ENCODE assay signal across 11 cellular contexts in the genomic region with DNA sequence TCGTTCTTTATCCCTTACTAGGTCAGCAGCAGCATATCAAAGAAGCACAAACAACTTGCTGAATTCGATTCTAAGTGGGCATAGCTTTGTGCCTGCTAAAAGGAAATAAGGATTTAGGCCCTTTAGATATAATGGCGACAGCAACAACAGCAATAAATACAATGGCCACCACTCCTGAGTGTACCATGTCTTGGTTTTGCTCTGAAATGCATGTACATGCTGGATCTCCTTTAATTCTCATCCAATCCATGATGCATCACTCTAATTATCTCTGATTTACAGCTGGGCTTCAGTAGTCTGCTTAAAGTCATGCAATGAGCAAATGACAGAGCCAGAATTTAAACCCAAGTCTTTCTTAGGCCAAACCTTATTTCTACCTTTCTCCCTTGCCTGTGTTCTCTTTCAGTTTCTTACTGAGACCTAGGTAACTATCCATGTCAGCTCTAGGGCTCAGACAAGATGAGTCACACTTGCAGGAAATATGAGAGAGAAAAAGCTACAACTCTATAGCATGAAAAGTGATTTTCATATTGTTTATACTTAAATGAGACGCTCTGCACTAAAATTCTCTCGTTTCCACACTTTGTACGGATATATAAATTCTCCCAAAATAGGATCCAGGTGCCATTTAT.
DNase-seq lines count a peak whose midpoint lies in the region; ATAC-seq and TF ChIP-seq lines count a peak whose summit lies in the region.
"Had no signal": no experiment of that assay in that cellular context is flagged by ENCODE, and none has a peak within 500 bp of the region (broad histone marks: within the 10 kb centered on the region; RNA-seq: fewer than 3 reads in every experiment).

No MANE protein-coding gene starts in this region.

- no peaks in the 10 kb centered on the region for H4K20me1 ChIP-seq in GM23248 (ENCODE audit: insufficient read depth)

- no peaks in the 10 kb centered on the region for H3K9me2 ChIP-seq in GM23248 (ENCODE audit: insufficient read depth)

- H3K4me3 ChIP-seq in GM23248 = peak overlapping the region; percentile 29; the same call in 1 of the 2 replicates
- no peak overlapping the region for H3K4me3 ChIP-seq in foreskin fibroblast (ENCODE audit: low read depth in 1 of 2, low read length in 2 of 2)
- no peak overlapping the region for H3K4me3 ChIP-seq in upper lobe of right lung

- peak overlapping the region; percentile 85 for H3K27ac ChIP-seq in GM23248
- no peak overlapping the region for H3K27ac ChIP-seq in RWPE1
- H3K27ac ChIP-seq in upper lobe of right lung = no peak overlapping the region
- H3K27ac ChIP-seq: WERI-Rb-1 had no signal

- intact Hi-C loops in upper lobe of right lung (cut with DNase I) = no loop called here

- TF ChIP-seq CTCF in RWPE1 (conservative IDR thresholded peaks at IDR 0.05; ENCODE audit: low read depth) (no peak), foreskin fibroblast (IDR thresholded peaks at IDR 0.05; ENCODE audit: low read depth, low read length) (no peak), upper lobe of right lung (IDR thresholded peaks at IDR 0.05) (no peak)

- peak overlapping the region; percentile 18 for H2AFZ ChIP-seq in GM23248

- DNase-seq in EH (ENCODE audit: low read depth) = peak; percentile 64
- peak; percentile 75 for DNase-seq in GM23248
- DNase-seq in RWPE1 (ENCODE audit: low spot score) = peak; percentile 78
- DNase-seq in foreskin fibroblast = peak; percentile 20 to 55
- no peak for DNase-seq in HT-29 (ENCODE audit: low spot score)
- DNase-seq in ecto neural progenitor cell (ENCODE audit: low spot score) = no peak
- no peak for DNase-seq in upper lobe of right lung
- DNase-seq: hypothalamus, NCI-H526, WERI-Rb-1 had no signal

- H3K27me3 ChIP-seq in GM23248 (replicated peaks; ENCODE audit: insufficient read depth) (no peaks in the 10 kb centered on the region), upper lobe of right lung (no peaks in the 10 kb centered on the region)

- 12 to 16% methylated on average over 6 of the region's 6 CpGs for WGBS in GM23248 (ENCODE audit: low coverage in 1 of 2, low lambda C conversion rate in 2 of 2, missing lambda C conversion rate in 2 of 2), 2 experiments

- H3K4me2 ChIP-seq in GM23248 (ENCODE audit: unreplicated experiment) = peak overlapping the region; percentile 67

- CTCF ChIA-PET in RWPE1 (lab: Yijun Ruan, JAX) = interaction anchor here (0.5 to 0.8 kb wide), 2 partner anchors 219 to 520 kb away, joined by 4 to 5 read pairs; no protein-coding TSS in a partner anchor

- H3K4me1 ChIP-seq in GM23248 (ENCODE audit: insufficient read depth) (peaks cover 46% of the 10 kb centered on the region), upper lobe of right lung (no peaks in the 10 kb centered on the region)

- ATAC-seq in HG02759 (IDR thresholded peaks at IDR 0.05; ENCODE audit: unreplicated experiment) (no peak), upper lobe of right lung (no peak)

- H3K36me3 ChIP-seq in GM23248 (ENCODE audit: low read depth) = no peaks in the 10 kb centered on the region
- H3K36me3 ChIP-seq in upper lobe of right lung = no peaks in the 10 kb centered on the region
- H3K36me3 ChIP-seq: WERI-Rb-1 had no signal

- peak overlapping the region; percentile 49 for H3K9ac ChIP-seq in GM23248

- H3K9me3 ChIP-seq in GM23248 (ENCODE audit: low read depth) = no peaks in the 10 kb centered on the region
- no peaks in the 10 kb centered on the region for H3K9me3 ChIP-seq in upper lobe of right lung

- H3K79me2 ChIP-seq in GM23248 (ENCODE audit: insufficient read depth) = no peaks in the 10 kb centered on the region

- H3F3A ChIP-seq in GM23248 (ENCODE audit: insufficient read depth) = peaks cover 55% of the 10 kb centered on the region

- in situ Hi-C loops in GM23248 (cut with MboI) = no loop called here

- POLR2A ChIA-PET in RWPE1 (lab: Yijun Ruan, JAX; ENCODE audit: low non-redundant PET) = no interaction called here

Comparison
In these comparisons a context has a peak if more than half of its experiments do, and no peak if none do; other contexts are left out.
1. DNase-seq: peak in EH (single experiment), GM23248 (single experiment), RWPE1 (single experiment) and foreskin fibroblast (2 of 2); none in HT-29 (single experiment), ecto neural progenitor cell (single experiment) and upper lobe of right lung (single experiment).